ENCODE assay signal across 1 cellular context in genomic region chr6:100463685-100464161, GRCh38.
TF ChIP-seq lines count a peak whose summit lies in the region.

No MANE protein-coding gene starts in this region.

TF ChIP-seq in H1, 55 proteins besides CTCF, POLR2A, EP300 and RAD21:
- TF ChIP-seq RNF2 (IDR thresholded peaks at IDR 0.05; ENCODE audit: borderline replicate concordance, low read depth, low read length, missing control alignments, poor library complexity, severe bottlenecking) (peak; percentile 15), SUZ12 (IDR thresholded peaks at IDR 0.05; ENCODE audit: low read length) (peak; percentile 69; the same call in 1 of the 2 replicates), CBX8 (IDR thresholded peaks at IDR 0.05; ENCODE audit: borderline replicate concordance, low read depth, low read length) (peak; percentile 26; the same call in 1 of the 2 replicates), EZH2 (IDR thresholded peaks at IDR 0.05; ENCODE audit: low read depth, low read length, severe bottlenecking) (peak; percentile 66), CHD2 (IDR thresholded peaks at IDR 0.05; ENCODE audit: low read length) (peak; percentile 62; the same call in 1 of the 2 replicates), HDAC6 (IDR thresholded peaks at IDR 0.05; ENCODE audit: low read depth, low read length) (no peak), BACH1 (IDR thresholded peaks at IDR 0.05; ENCODE audit: low read length) (no peak), ASH2L (IDR thresholded peaks at IDR 0.05; ENCODE audit: low read length) (no peak), BRCA1 (IDR thresholded peaks at IDR 0.05; ENCODE audit: low read depth, low read length) (peak; percentile 52; the same call in 1 of the 2 replicates), FOSL1 (IDR thresholded peaks at IDR 0.05; ENCODE audit: insufficient read depth, low read depth, low read length) (no peak)
